Comparison of ENCODE assay signal across 25 cellular contexts in genomic region chr9:36745977-36746376, GRCh38.
DNase-seq lines count a peak whose midpoint lies in the region; TF ChIP-seq lines count a peak whose summit lies in the region.
"Had no signal": no experiment of that assay in that cellular context is flagged by ENCODE, and none has a peak within 500 bp of the region (broad histone marks: within the 10 kb centered on the region; RNA-seq: fewer than 3 reads in every experiment).

No MANE protein-coding gene starts in this region.

- CTCF ChIA-PET in Caco-2 (lab: Charles Lee), result no interaction called here

- peaks cover 23% of the 10 kb centered on the region for H3K27me3 Mint-ChIP-seq in Caco-2 (ENCODE audit: insufficient read depth, unreplicated experiment)

- no peak overlapping the region for H3K27ac ChIP-seq in osteoblast (ENCODE audit: low read depth, low read length)
- H3K27ac ChIP-seq: 22Rv1; A549; BLaER1; BLaER1 treated with 17β-estradiol and CSF1 and Interleukin-3, amounts not matched to agents 10 nM and 100 nM; C4-2B had no signal

- H4K20me1 ChIP-seq in osteoblast (ENCODE audit: insufficient read depth, low read length), result no peaks in the 10 kb centered on the region
- H4K20me1 ChIP-seq: BLaER1 had no signal

- H3K36me3 ChIP-seq in osteoblast (ENCODE audit: insufficient read depth, low read length) (no peaks in the 10 kb centered on the region), Caco-2 (ENCODE audit: control insufficient read depth, insufficient read depth, low read length) (no peaks in the 10 kb centered on the region)
- H3K36me3 ChIP-seq: BE2C; BLaER1; BLaER1 treated with 17β-estradiol and CSF1 and Interleukin-3, amounts not matched to agents 10 nM and 100 nM had no signal

- no peaks in the 10 kb centered on the region for H3K79me2 ChIP-seq in osteoblast (ENCODE audit: insufficient read depth, low read length)

- H3K27ac Mint-ChIP-seq in Caco-2 (ENCODE audit: unreplicated experiment), result no peak overlapping the region
- H3K27ac Mint-ChIP-seq: B cell; CD4-positive, alpha-beta memory T cell; CD4-positive, alpha-beta T cell; CD4-positive, CD25-positive, alpha-beta regulatory T cell; CD8-positive, alpha-beta T cell had no signal

- TF ChIP-seq CTCF in osteoblast (IDR thresholded peaks at IDR 0.05; ENCODE audit: extremely low read depth, low read depth, low read length) (no peak), Caco-2 (IDR thresholded peaks at IDR 0.05; ENCODE audit: insufficient read depth in 1 of 2, low read depth in 1 of 2, low read length in 1 of 2, severe bottlenecking in 1 of 2, unreplicated experiment in 1 of 2) (no peak)

- H3K9me3 ChIP-seq in osteoblast (ENCODE audit: low read depth, low read length), result no peaks in the 10 kb centered on the region
- H3K9me3 ChIP-seq in Caco-2, result no peaks in the 10 kb centered on the region
- H3K9me3 ChIP-seq: A549; BE2C; BLaER1; BLaER1 treated with 17β-estradiol and CSF1 and Interleukin-3, amounts not matched to agents 10 nM and 100 nM had no signal

- no peak overlapping the region for H3K4me3 ChIP-seq in osteoblast (ENCODE audit: insufficient read depth, low read length)
- no peak overlapping the region for H3K4me3 ChIP-seq in Caco-2 (ENCODE audit: low read depth, low read length)
- H3K4me3 ChIP-seq: A549; BLaER1; BLaER1 treated with 17β-estradiol and CSF1 and Interleukin-3, amounts not matched to agents 10 nM and 100 nM had no signal

- peak; percentile 85 for DNase-seq in osteoblast (ENCODE audit: insufficient read length, low spot score, missing footprints)
- DNase-seq in Caco-2, result no peak
- DNase-seq: 8988T; ACHN; AML-193; BE2C; C1 segment of cervical spinal cord; Calu3; CD4-positive, alpha-beta memory T cell; CD4-positive, alpha-beta T cell; CD4-positive, CD25-positive, alpha-beta regulatory T cell; CD8-positive, alpha-beta memory T cell; CD8-positive, alpha-beta T cell; COR-L47; DMS 273 treated with DMSO at 0.1 percent for 48 hours; DMS153; DND-41; EL had no signal

- peaks cover 10% of the 10 kb centered on the region for H3K27me3 ChIP-seq in osteoblast (ENCODE audit: insufficient read depth, low read length)
- H3K27me3 ChIP-seq in Caco-2 (replicated peaks; ENCODE audit: control insufficient read depth, insufficient read depth, low read length), result no peaks in the 10 kb centered on the region; the same call in none of the 2 replicates
- H3K27me3 ChIP-seq: BE2C had no signal

- BruUV-seq in Caco-2 (replicated peaks; lab: Mats Ljungman, UMichigan), result no TSS peak

- H3K4me2 ChIP-seq in osteoblast (ENCODE audit: insufficient read depth, low read length), result no peak overlapping the region
- H3K4me2 ChIP-seq: A549; BLaER1; BLaER1 treated with 17β-estradiol and CSF1 and Interleukin-3, amounts not matched to agents 10 nM and 100 nM had no signal

- no peak overlapping the region for H3K4me3 Mint-ChIP-seq in Caco-2 (ENCODE audit: unreplicated experiment)
- H3K4me3 Mint-ChIP-seq: B cell; CD4-positive, alpha-beta memory T cell; CD4-positive, alpha-beta T cell; CD4-positive, CD25-positive, alpha-beta regulatory T cell; CD8-positive, alpha-beta T cell had no signal

- no peak overlapping the region for H2AFZ ChIP-seq in osteoblast (ENCODE audit: low read length)

- POLR2A ChIA-PET in Caco-2 (lab: Charles Lee), result no interaction called here

- H3K4me1 ChIP-seq in osteoblast (ENCODE audit: insufficient read depth, low read length), result no peaks in the 10 kb centered on the region
- H3K4me1 ChIP-seq in Caco-2, result no peaks in the 10 kb centered on the region
- H3K4me1 ChIP-seq: A549, BE2C had no signal

- intact Hi-C loops in Caco-2 (cut with micrococcal nuclease; ENCODE audit: unreplicated experiment), result no loop called here

- no peaks in the 10 kb centered on the region for H3K4me1 Mint-ChIP-seq in Caco-2 (ENCODE audit: low read depth, unreplicated experiment)
- H3K4me1 Mint-ChIP-seq: CD14-positive monocyte; CD4-positive, alpha-beta memory T cell; CD4-positive, CD25-positive, alpha-beta regulatory T cell; CD8-positive, alpha-beta memory T cell had no signal

- no peaks in the 10 kb centered on the region for H3K36me3 Mint-ChIP-seq in Caco-2 (ENCODE audit: insufficient read depth, unreplicated experiment)
- H3K36me3 Mint-ChIP-seq: CD14-positive monocyte; CD4-positive, alpha-beta memory T cell; CD4-positive, CD25-positive, alpha-beta regulatory T cell; CD8-positive, alpha-beta T cell had no signal

- no peaks in the 10 kb centered on the region for H3K9me3 Mint-ChIP-seq in Caco-2 (ENCODE audit: unreplicated experiment)
- H3K9me3 Mint-ChIP-seq: CD14-positive monocyte; CD4-positive, alpha-beta memory T cell; CD4-positive, alpha-beta T cell; CD4-positive, CD25-positive, alpha-beta regulatory T cell; CD8-positive, alpha-beta T cell had no signal
